ENCODE assay signal across 10 cellular contexts in the genomic region with DNA sequence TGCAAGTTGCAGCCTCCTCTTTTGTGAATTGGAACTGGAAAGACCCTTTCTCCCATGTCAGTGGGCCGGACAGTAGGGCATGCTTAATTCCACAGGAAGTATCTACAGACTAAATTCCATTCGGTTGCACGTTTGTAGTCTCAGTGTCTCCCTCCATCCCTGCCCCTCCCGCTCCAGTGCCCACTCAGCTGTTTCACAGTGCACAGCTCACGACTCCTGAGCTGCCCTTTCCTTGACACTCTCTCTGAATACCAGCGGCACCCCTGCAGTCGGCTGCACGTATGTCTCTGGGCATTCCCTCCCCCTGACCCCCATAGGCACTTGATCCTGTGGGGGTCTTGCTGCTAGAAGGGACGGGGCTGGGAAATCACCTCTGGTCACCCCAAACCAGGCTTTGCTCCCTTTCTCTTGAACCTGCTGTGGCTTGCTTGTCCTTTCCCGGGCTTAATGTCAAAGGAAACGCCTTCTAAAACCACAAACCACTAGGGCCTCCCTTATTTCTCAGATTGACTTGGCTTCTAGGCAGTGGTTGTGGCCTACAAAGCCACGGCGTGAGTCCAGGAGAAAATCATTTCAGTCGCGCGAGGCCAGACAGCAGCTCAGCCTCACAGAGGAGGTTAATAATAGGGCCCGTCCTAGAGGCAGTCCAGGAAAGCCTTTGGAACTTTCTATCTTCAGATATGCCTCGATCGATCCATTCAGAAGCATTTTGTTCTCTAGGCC.
A peak's percentile ranks its signal among the peaks of the same experiment; 100 is the strongest.
DNase-seq lines count a peak whose midpoint lies in the region; ATAC-seq and TF ChIP-seq lines count a peak whose summit lies in the region.
"Had no signal": no experiment of that assay in that cellular context is flagged by ENCODE, and none has a peak within 500 bp of the region (broad histone marks: within the 10 kb centered on the region; RNA-seq: fewer than 3 reads in every experiment).

No MANE protein-coding gene starts in this region.

- DNase-seq in endodermal cell (no peak), substantia nigra (lab: John Stamatoyannopoulos, UW) (no peak), activated gamma-delta T cell (lab: John Stamatoyannopoulos, UW) (no peak), NCI-H748 (lab: John Stamatoyannopoulos, UW; ENCODE audit: unreplicated experiment) (no peak), occipital lobe (lab: John Stamatoyannopoulos, UW) (no peak)
- DNase-seq: NCI-H1105 had no signal

- peak overlapping the region; percentile 61 for H3K27ac ChIP-seq in endodermal cell (ENCODE audit: low read depth, low read length)
- no peak overlapping the region for H3K27ac ChIP-seq in substantia nigra (ENCODE audit: low read depth, low read length, poor library complexity, severe bottlenecking)

- H3K4me1 ChIP-seq in endodermal cell (ENCODE audit: control insufficient read depth, insufficient read depth, low read length), result peaks cover 20% of the 10 kb centered on the region

- peak; percentile 75 for ATAC-seq in GM18511 (IDR thresholded peaks at IDR 0.05; ENCODE audit: unreplicated experiment)
- peak; percentile 67 for ATAC-seq in GM21390 (IDR thresholded peaks at IDR 0.05; ENCODE audit: unreplicated experiment)
- peak; percentile 90 for ATAC-seq in HG03442 (IDR thresholded peaks at IDR 0.05; ENCODE audit: unreplicated experiment)
- ATAC-seq: left lobe of liver had no signal

- no peak overlapping the region for H3K9ac ChIP-seq in endodermal cell (ENCODE audit: extremely low read depth, low read length, poor library complexity, severe bottlenecking)

- H3K4me3 ChIP-seq in endodermal cell (ENCODE audit: low read length), result no peak overlapping the region

- no peaks in the 10 kb centered on the region for H3K36me3 Mint-ChIP-seq in endodermal cell (ENCODE audit: low read depth)

- no peak overlapping the region for H3K27ac Mint-ChIP-seq in endodermal cell

- H3K9me3 Mint-ChIP-seq in endodermal cell, result peaks cover 10% of the 10 kb centered on the region

- 91 to 92% methylated on average over 11 to 19 of the region's 19 CpGs for WGBS in endodermal cell (ENCODE audit: insufficient coverage in 1 of 2, insufficient read length in 1 of 2), 2 experiments

- H3K27me3 Mint-ChIP-seq in endodermal cell (ENCODE audit: insufficient read depth), result peaks cover 8% of the 10 kb centered on the region

- H3K4me1 Mint-ChIP-seq in endodermal cell, result peaks cover 26% of the 10 kb centered on the region

- TF ChIP-seq CTCF in endodermal cell (conservative IDR thresholded peaks at IDR 0.05), result no peak

- no peaks in the 10 kb centered on the region for H3K36me3 ChIP-seq in endodermal cell (ENCODE audit: control insufficient read depth, insufficient read depth, low read length)

- peaks cover 8% of the 10 kb centered on the region for H3K27me3 ChIP-seq in endodermal cell (ENCODE audit: control insufficient read depth, insufficient read depth, low read length, poor library complexity, severe bottlenecking)

- no peaks in the 10 kb centered on the region for H3K9me3 ChIP-seq in endodermal cell (ENCODE audit: control insufficient read depth, low read length)

- no peak overlapping the region for H3K4me3 Mint-ChIP-seq in endodermal cell
